In the genomic region with DNA sequence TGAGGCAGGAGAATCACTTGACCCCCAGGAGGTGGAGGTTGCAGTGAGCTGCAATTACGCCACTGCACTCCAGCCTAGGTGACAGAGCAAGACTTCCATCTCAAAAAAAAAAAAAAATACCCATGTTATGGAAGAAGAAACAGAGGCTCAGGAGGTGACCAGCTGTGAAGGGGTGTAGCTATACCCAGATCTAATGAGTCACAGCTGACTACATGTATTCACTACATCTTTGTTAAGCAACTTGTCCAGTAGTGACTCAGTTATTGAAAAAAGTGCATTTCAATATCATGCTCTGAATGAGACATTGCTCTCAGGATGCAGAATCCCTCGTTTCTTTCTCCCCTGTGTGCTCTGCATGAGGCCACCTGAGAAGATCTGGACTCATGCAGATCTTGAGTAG, we compare ENCODE assay signal across 14 cellular contexts. TPM values are rescaled to one million over a fixed set of nuclear protein-coding genes. Genes with fewer than 3 reads are reported as not detected.
A peak's percentile ranks its signal among the peaks of the same experiment; 100 is the strongest.
DNase-seq lines count a peak whose midpoint lies in the region; ATAC-seq and TF ChIP-seq lines count a peak whose summit lies in the region.
"Had no signal": no experiment of that assay in that cellular context is flagged by ENCODE, and none has a peak within 500 bp of the region (broad histone marks: within the 10 kb centered on the region; RNA-seq: fewer than 3 reads in every experiment).

No MANE protein-coding gene starts in this region.

- H3K27me3 ChIP-seq in RWPE2 (ENCODE audit: insufficient read depth, poor library complexity, severe bottlenecking) (no peaks in the 10 kb centered on the region), thoracic aorta (replicated peaks; ENCODE audit: insufficient read depth) (no peaks in the 10 kb centered on the region)
- H3K27me3 ChIP-seq: upper lobe of right lung had no signal

- no peaks in the 10 kb centered on the region for H3K4me1 ChIP-seq in RWPE2 (ENCODE audit: insufficient read depth, poor library complexity, severe bottlenecking)
- H3K4me1 ChIP-seq in thoracic aorta (ENCODE audit: control insufficient read depth in 1 of 2, low read depth in 2 of 2): peaks cover 13 to 54% of the 10 kb centered on the region in 2 donors
- H3K4me1 ChIP-seq: upper lobe of right lung had no signal

- H3K9me3 ChIP-seq in RWPE2 (ENCODE audit: severe bottlenecking): no peaks in the 10 kb centered on the region
- no peaks in the 10 kb centered on the region for H3K9me3 ChIP-seq in thoracic aorta
- H3K9me3 ChIP-seq: upper lobe of right lung had no signal

- no peaks in the 10 kb centered on the region for H3K36me3 ChIP-seq in RWPE2 (ENCODE audit: low read depth)
- no peaks in the 10 kb centered on the region for H3K36me3 ChIP-seq in thoracic aorta
- H3K36me3 ChIP-seq: upper lobe of right lung had no signal

- peaks cover 11% of the 10 kb centered on the region for H3K27me3 Mint-ChIP-seq in activated T-cell treated with anti-CD3 and anti-CD28 coated beads, Interleukin-2, amount 50 U/mL, for 72 hours (ENCODE audit: low read depth)

- TF ChIP-seq CTCF in RWPE2 (IDR thresholded peaks at IDR 0.05; ENCODE audit: poor library complexity, severe bottlenecking) (no peak), fibroblast of pulmonary artery (IDR thresholded peaks at IDR 0.05; ENCODE audit: low read length, missing control alignments) (no peak), thoracic aorta (IDR thresholded peaks at IDR 0.05) (no peak)

- ATAC-seq in activated T-cell treated with anti-CD3 and anti-CD28 coated beads, Interleukin-2, amount 50 U/mL, for 72 hours (replicated peaks in 1 of 2): peak; percentile 68 to 96
- ATAC-seq in RWPE2 (ENCODE audit: low read depth) (peak; percentile 98), thoracic aorta (ENCODE audit: insufficient number of reproducible peaks, low FRiP score, low read depth) (peak; percentile 61), HG02981 (IDR thresholded peaks at IDR 0.05; ENCODE audit: unreplicated experiment) (no peak), HG03571 (IDR thresholded peaks at IDR 0.05; ENCODE audit: unreplicated experiment) (no peak)
- ATAC-seq: upper lobe of right lung had no signal

- H3K4me3 Mint-ChIP-seq in activated T-cell treated with anti-CD3 and anti-CD28 coated beads, Interleukin-2, amount 50 U/mL, for 72 hours: no peak overlapping the region
- H3K4me3 Mint-ChIP-seq: B cell had no signal

- no peaks in the 10 kb centered on the region for H3K9me3 Mint-ChIP-seq in activated T-cell treated with anti-CD3 and anti-CD28 coated beads, Interleukin-2, amount 50 U/mL, for 72 hours

- DNase-seq in activated T-cell treated with anti-CD3 and anti-CD28 coated beads, Interleukin-2, amount 50 U/mL, for 72 hours: no peak
- DNase-seq in activated T-cell treated with anti-CD3 and anti-CD28 coated beads, Interleukin-2, amount 50 U/mL, for 1 hour: no peak
- DNase-seq in RWPE2 (ENCODE audit: low spot score) (no peak), fibroblast of pulmonary artery (ENCODE audit: low read depth) (peak; percentile 78), thoracic aorta (ENCODE audit: low spot score) (no peak), foreskin melanocyte (no peak)
- DNase-seq: Kasumi-1, kidney, NCI-H69, occipital lobe, upper lobe of right lung had no signal

- no peaks in the 10 kb centered on the region for H3K4me1 Mint-ChIP-seq in activated T-cell treated with anti-CD3 and anti-CD28 coated beads, Interleukin-2, amount 50 U/mL, for 72 hours (ENCODE audit: low read depth)
- H3K4me1 Mint-ChIP-seq: B cell had no signal

- H3K36me3 Mint-ChIP-seq in activated T-cell treated with anti-CD3 and anti-CD28 coated beads, Interleukin-2, amount 50 U/mL, for 72 hours (ENCODE audit: insufficient read depth in 2 of 2): no peaks in the 10 kb centered on the region

- H3K4me3 ChIP-seq in RWPE2 (ENCODE audit: severe bottlenecking) (no peak overlapping the region), fibroblast of pulmonary artery (replicated peaks; ENCODE audit: low read depth, low read length) (no peak overlapping the region), thoracic aorta (no peak overlapping the region)
- H3K4me3 ChIP-seq: upper lobe of right lung had no signal

- H3K27ac ChIP-seq in RWPE2 (ENCODE audit: poor library complexity, severe bottlenecking) (no peak overlapping the region), thoracic aorta (no peak overlapping the region)
- H3K27ac ChIP-seq: upper lobe of right lung had no signal

- H3K27ac Mint-ChIP-seq in activated T-cell treated with anti-CD3 and anti-CD28 coated beads, Interleukin-2, amount 50 U/mL, for 72 hours: no peak overlapping the region
- H3K27ac Mint-ChIP-seq: B cell had no signal

RNA-seq across cellular contexts. Expression of a gene that starts 16.1 kb away (rescaled TPM):
- total RNA-seq in activated T-cell treated with anti-CD3 and anti-CD28 coated beads, Interleukin-2, amount 50 U/mL, for 72 hours: 10 to 100 TPM; 12.2 to 23.4 TPM
- total RNA-seq in thoracic aorta: 100 to 1,000 TPM in 1 of 2 donors, 10 to 100 TPM in 1; 86.8 to 116 TPM

Comparison
In these comparisons a context has a peak if more than half of its experiments do, and no peak if none do; other contexts are left out.
1. ATAC-seq: peak in activated T-cell treated with anti-CD3 and anti-CD28 coated beads, Interleukin-2, amount 50 U/mL, for 72 hours (2 of 2), RWPE2 (single experiment) and thoracic aorta (single experiment); none in HG02981 (single experiment) and HG03571 (single experiment).